ENCODE assay signal across 18 cellular contexts in the genomic region with DNA sequence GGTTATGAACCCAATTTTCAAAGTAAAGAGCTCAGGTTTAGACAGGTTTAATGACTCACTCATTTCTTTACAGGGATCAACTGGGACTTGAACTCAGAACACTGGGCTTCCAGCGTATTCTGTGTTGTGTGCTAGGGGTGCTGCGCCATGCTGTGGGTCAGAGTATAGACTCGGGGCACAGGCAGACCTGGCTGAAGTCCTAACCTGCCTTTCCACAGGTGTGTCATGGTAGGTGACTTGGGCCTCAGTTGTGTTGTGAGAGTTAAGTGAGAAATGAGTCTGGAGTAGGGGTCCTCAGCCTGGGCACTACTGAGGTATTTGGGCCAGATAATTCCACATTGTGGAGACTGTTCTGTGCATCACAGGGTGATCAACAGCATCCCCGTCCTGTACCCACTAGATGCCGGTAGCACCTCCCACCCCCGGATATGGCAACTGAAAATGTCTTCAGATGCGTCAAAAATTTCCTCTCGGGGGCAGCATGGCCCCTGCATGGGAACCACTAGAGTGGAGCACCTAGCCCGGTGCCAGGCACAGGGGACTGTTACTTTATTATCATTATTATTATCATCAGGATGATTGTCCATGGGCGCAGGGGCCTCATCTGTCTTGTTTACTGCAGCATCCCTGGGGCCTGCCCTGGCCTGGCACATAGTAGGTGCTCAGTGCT.
A peak's percentile ranks its signal among the peaks of the same experiment; 100 is the strongest.
DNase-seq lines count a peak whose midpoint lies in the region; ATAC-seq and TF ChIP-seq lines count a peak whose summit lies in the region.
"Had no signal": no experiment of that assay in that cellular context is flagged by ENCODE, and none has a peak within 500 bp of the region (broad histone marks: within the 10 kb centered on the region; RNA-seq: fewer than 3 reads in every experiment).

No MANE protein-coding gene starts in this region.

- no peak for TF ChIP-seq POLR2A in heart left ventricle (IDR thresholded peaks at IDR 0.05)
- no peak for TF ChIP-seq POLR2A in esophagus muscularis mucosa (IDR thresholded peaks at IDR 0.05; ENCODE audit: low read depth)

- ATAC-seq in heart left ventricle: no peak
- no peak for ATAC-seq in HG02798 (IDR thresholded peaks at IDR 0.05; ENCODE audit: poor library complexity, unreplicated experiment)
- ATAC-seq: HCT116 had no signal

- H3K4me1 ChIP-seq in heart left ventricle (peaks cover 0 to 16% (median 0%) of the 10 kb centered on the region in 12 donors), endodermal cell (ENCODE audit: control insufficient read depth, insufficient read depth, low read length) (no peaks in the 10 kb centered on the region), esophagus muscularis mucosa (no peaks in the 10 kb centered on the region)
- H3K4me1 ChIP-seq: BE2C, SJSA1 had no signal

- H3K27ac ChIP-seq in heart left ventricle (peak overlapping the region in 1 of 12 donors; percentile 32), endodermal cell (ENCODE audit: low read depth, low read length) (no peak overlapping the region), esophagus muscularis mucosa (replicated peaks in 1 of 4) (no peak overlapping the region)
- H3K27ac ChIP-seq: SJSA1 had no signal

- TF ChIP-seq CTCF in heart left ventricle (IDR thresholded peaks at IDR 0.05): no peak
- TF ChIP-seq CTCF in endodermal cell (conservative IDR thresholded peaks at IDR 0.05): no peak
- no peak for TF ChIP-seq CTCF in esophagus muscularis mucosa (IDR thresholded peaks at IDR 0.05)

- intact Hi-C loops in cardiac septum (cut with DNase I) (no loop called here), heart left ventricle (cut with DNase I) (no loop called here), esophagus muscularis mucosa (cut with DNase I) (no loop called here)

- no peak overlapping the region for H3K4me3 ChIP-seq in heart left ventricle
- H3K4me3 ChIP-seq in endodermal cell (ENCODE audit: low read length): no peak overlapping the region
- H3K4me3 ChIP-seq in esophagus muscularis mucosa: no peak overlapping the region
- H3K4me3 ChIP-seq: SJSA1 had no signal

- H3K4me3 Mint-ChIP-seq in endodermal cell: no peak overlapping the region
- H3K4me3 Mint-ChIP-seq: IgD-negative memory B cell had no signal

- DNase-seq in cardiac septum (ENCODE audit: low spot score) (peak; percentile 47), heart left ventricle (no peak), endodermal cell (peak; percentile 30), retina (peak; percentile 0), esophagus muscularis mucosa (ENCODE audit: extremely low spot score) (no peak), NCI-H226 (no peak)
- DNase-seq: BE2C, EL, GF-D8, Karpas-422, NCI-H1694 treated with DMSO at 0.1 percent for 48 hours, NCI-H446 treated with DMSO at 0.1 percent for 48 hours, NCI-H526 treated with DMSO at 0.1 percent for 48 hours, OCI-M1 had no signal

- H3K27me3 ChIP-seq in heart left ventricle: no peaks in the 10 kb centered on the region
- H3K27me3 ChIP-seq in endodermal cell (ENCODE audit: control insufficient read depth, insufficient read depth, low read length, poor library complexity, severe bottlenecking): no peaks in the 10 kb centered on the region
- peaks cover 0 to 26% (median 0%) of the 10 kb centered on the region in 4 donors for H3K27me3 ChIP-seq in esophagus muscularis mucosa
- H3K27me3 ChIP-seq: BE2C, SJSA1 had no signal

- H3K9ac ChIP-seq in endodermal cell (ENCODE audit: extremely low read depth, low read length, poor library complexity, severe bottlenecking): no peak overlapping the region

- H3K9me3 ChIP-seq in heart left ventricle (no peaks in the 10 kb centered on the region), endodermal cell (ENCODE audit: control insufficient read depth, low read length) (no peaks in the 10 kb centered on the region), esophagus muscularis mucosa (no peaks in the 10 kb centered on the region)
- H3K9me3 ChIP-seq: BE2C, SJSA1 had no signal

- H3K36me3 ChIP-seq in heart left ventricle (no peaks in the 10 kb centered on the region), endodermal cell (ENCODE audit: control insufficient read depth, insufficient read depth, low read length) (no peaks in the 10 kb centered on the region), esophagus muscularis mucosa (no peaks in the 10 kb centered on the region)
- H3K36me3 ChIP-seq: BE2C, SJSA1 had no signal

- no peak for TF ChIP-seq EP300 in esophagus muscularis mucosa (IDR thresholded peaks at IDR 0.05)

- 89 to 92% (median 91%) methylated on average over 10 of the region's 10 CpGs for WGBS in heart left ventricle, 4 donors
- 90 to 94% methylated on average over 4 to 10 of the region's 10 CpGs for WGBS in endodermal cell (ENCODE audit: insufficient coverage in 1 of 2, insufficient read length in 1 of 2), 2 experiments
- 89% methylated on average over 5 of the region's 10 CpGs for WGBS in esophagus muscularis mucosa

- peaks cover 2% of the 10 kb centered on the region for H3K27me3 Mint-ChIP-seq in endodermal cell (ENCODE audit: insufficient read depth)

- H3K27ac Mint-ChIP-seq in endodermal cell: no peak overlapping the region

- H3K4me1 Mint-ChIP-seq in endodermal cell: peaks cover 9% of the 10 kb centered on the region

- H3K9me3 Mint-ChIP-seq in endodermal cell: no peaks in the 10 kb centered on the region

- no peaks in the 10 kb centered on the region for H3K36me3 Mint-ChIP-seq in endodermal cell (ENCODE audit: low read depth)
- H3K36me3 Mint-ChIP-seq: IgD-negative memory B cell had no signal

Comparison
In these comparisons a context has a peak if more than half of its experiments do, and no peak if none do; other contexts are left out.
1. DNase-seq: peak in cardiac septum (single experiment), endodermal cell (single experiment) and retina (single experiment); none in heart left ventricle (0 of 5), esophagus muscularis mucosa (single experiment) and NCI-H226 (single experiment).